In genomic region chr14:33065634-33066033, GRCh38 we compare ENCODE assay signal across 12 cellular contexts.
A peak's percentile ranks its signal among the peaks of the same experiment; 100 is the strongest.
ATAC-seq and TF ChIP-seq lines count a peak whose summit lies in the region.
"Had no signal": no experiment of that assay in that cellular context is flagged by ENCODE, and none has a peak within 500 bp of the region (broad histone marks: within the 10 kb centered on the region; RNA-seq: fewer than 3 reads in every experiment).

No MANE protein-coding gene starts in this region.

- H3K79me2 ChIP-seq in neural cell (replicated peaks; ENCODE audit: insufficient read depth, low read length): no peaks in the 10 kb centered on the region

- TF ChIP-seq EP300 in neural cell (conservative IDR thresholded peaks at IDR 0.05; ENCODE audit: poor library complexity, severe bottlenecking): peak; percentile 70

- TF ChIP-seq RAD21 in neural cell (conservative IDR thresholded peaks at IDR 0.05): no peak

- H3K4me2 ChIP-seq in neural cell (ENCODE audit: low read length): no peak overlapping the region
- H3K4me2 ChIP-seq: A549; BLaER1; BLaER1 treated with 17β-estradiol and CSF1 and Interleukin-3, amounts not matched to agents 10 nM and 100 nM had no signal

- no peaks in the 10 kb centered on the region for H3K27me3 ChIP-seq in neural cell (ENCODE audit: insufficient read depth, low read depth, low read length)
- H3K27me3 ChIP-seq: BLaER1; BLaER1 treated with 17β-estradiol and CSF1 and Interleukin-3, amounts not matched to agents 10 nM and 100 nM had no signal

- H3K9ac ChIP-seq in neural cell (ENCODE audit: low read length): no peak overlapping the region
- H3K9ac ChIP-seq: BLaER1; BLaER1 treated with 17β-estradiol and CSF1 and Interleukin-3, amounts not matched to agents 10 nM and 100 nM had no signal

- ATAC-seq in HG02759 (IDR thresholded peaks at IDR 0.05; ENCODE audit: unreplicated experiment): no peak
- ATAC-seq in SK-N-SH treated with all-trans-retinoic acid at 6 μM for 48 hours: no peak
- ATAC-seq: A549; CD8-positive, alpha-beta T cell had no signal

- no peaks in the 10 kb centered on the region for H3F3A ChIP-seq in neural cell (ENCODE audit: insufficient read depth, low read length, poor library complexity, severe bottlenecking)

- H4K20me1 ChIP-seq in neural cell (ENCODE audit: insufficient read depth): no peaks in the 10 kb centered on the region
- H4K20me1 ChIP-seq: BLaER1; BLaER1 treated with 17β-estradiol and CSF1 and Interleukin-3, amounts not matched to agents 10 nM and 100 nM had no signal

- H2AFZ ChIP-seq in neural cell (ENCODE audit: low read depth, low read length): no peak overlapping the region

- no peaks in the 10 kb centered on the region for H3K9me3 ChIP-seq in neural cell (ENCODE audit: low read length)
- H3K9me3 ChIP-seq: A549; BE2C; BLaER1; BLaER1 treated with 17β-estradiol and CSF1 and Interleukin-3, amounts not matched to agents 10 nM and 100 nM; Caco-2 had no signal

- no peak overlapping the region for H3K4me3 ChIP-seq in neural cell (ENCODE audit: low read length)
- H3K4me3 ChIP-seq: A549; BLaER1; BLaER1 treated with 17β-estradiol and CSF1 and Interleukin-3, amounts not matched to agents 10 nM and 100 nM had no signal

- H3K27ac ChIP-seq in VCaP (peak overlapping the region; percentile 68), neural cell (ENCODE audit: low read length) (no peak overlapping the region)
- H3K27ac ChIP-seq: 22Rv1; A549; BLaER1; BLaER1 treated with 17β-estradiol and CSF1 and Interleukin-3, amounts not matched to agents 10 nM and 100 nM; C4-2B had no signal

- H3K36me3 ChIP-seq in neural cell (ENCODE audit: insufficient read depth, low read length): no peaks in the 10 kb centered on the region
- H3K36me3 ChIP-seq: BE2C; BLaER1; BLaER1 treated with 17β-estradiol and CSF1 and Interleukin-3, amounts not matched to agents 10 nM and 100 nM had no signal

- no peaks in the 10 kb centered on the region for H3K9me2 ChIP-seq in neural cell (ENCODE audit: insufficient read depth, low read length)

- no peak for TF ChIP-seq CTCF in VCaP (conservative IDR thresholded peaks at IDR 0.05)
- no peak for TF ChIP-seq CTCF in neural cell (IDR thresholded peaks at IDR 0.05; ENCODE audit: poor library complexity, severe bottlenecking)

TF ChIP-seq in neural cell, 6 proteins besides CTCF, POLR2A, EP300 and RAD21:
- TF ChIP-seq REST (IDR thresholded peaks at IDR 0.05; ENCODE audit: borderline replicate concordance) (peak; percentile 66), POLR2AphosphoS5 (IDR thresholded peaks at IDR 0.05) (peak; percentile 54), MXI1 (conservative IDR thresholded peaks at IDR 0.05; ENCODE audit: poor library complexity, severe bottlenecking) (peak; percentile 21), SMC3 (conservative IDR thresholded peaks at IDR 0.05; ENCODE audit: poor library complexity) (no peak), TAF1 (IDR thresholded peaks at IDR 0.05; ENCODE audit: low read depth) (no peak)

TF ChIP-seq in SK-N-SH treated with all-trans-retinoic acid at 6 μM for 48 hours, 23 proteins besides CTCF, POLR2A, EP300 and RAD21:
- no peak for TF ChIP-seq OSR1 (CRISPR knock-in tag; IDR thresholded peaks at IDR 0.05)
- no peak for TF ChIP-seq POU6F1 (CRISPR knock-in tag; IDR thresholded peaks at IDR 0.05; ENCODE audit: borderline replicate concordance, low read depth)
- TF ChIP-seq ZNF70 (CRISPR knock-in tag; IDR thresholded peaks at IDR 0.05): no peak
- no peak for TF ChIP-seq BACH2 (CRISPR knock-in tag; IDR thresholded peaks at IDR 0.05; ENCODE audit: borderline replicate concordance)
- TF ChIP-seq ARNTL (CRISPR knock-in tag; IDR thresholded peaks at IDR 0.05; ENCODE audit: borderline replicate concordance, low read depth): no peak
- no peak for TF ChIP-seq CREB5 (CRISPR knock-in tag; IDR thresholded peaks at IDR 0.05; ENCODE audit: low read depth)
- TF ChIP-seq PPARA (CRISPR knock-in tag; IDR thresholded peaks at IDR 0.05; ENCODE audit: borderline replicate concordance): no peak
- TF ChIP-seq ISL1 (CRISPR knock-in tag; IDR thresholded peaks at IDR 0.05): no peak
- no peak for TF ChIP-seq ZFP30 (CRISPR knock-in tag; IDR thresholded peaks at IDR 0.05)
- no peak for TF ChIP-seq ZC3H10 (CRISPR knock-in tag; IDR thresholded peaks at IDR 0.05)
- TF ChIP-seq CSDC2 (CRISPR knock-in tag; IDR thresholded peaks at IDR 0.05): no peak
